Comparison of ENCODE assay signal across 3 cellular contexts in the genomic region with DNA sequence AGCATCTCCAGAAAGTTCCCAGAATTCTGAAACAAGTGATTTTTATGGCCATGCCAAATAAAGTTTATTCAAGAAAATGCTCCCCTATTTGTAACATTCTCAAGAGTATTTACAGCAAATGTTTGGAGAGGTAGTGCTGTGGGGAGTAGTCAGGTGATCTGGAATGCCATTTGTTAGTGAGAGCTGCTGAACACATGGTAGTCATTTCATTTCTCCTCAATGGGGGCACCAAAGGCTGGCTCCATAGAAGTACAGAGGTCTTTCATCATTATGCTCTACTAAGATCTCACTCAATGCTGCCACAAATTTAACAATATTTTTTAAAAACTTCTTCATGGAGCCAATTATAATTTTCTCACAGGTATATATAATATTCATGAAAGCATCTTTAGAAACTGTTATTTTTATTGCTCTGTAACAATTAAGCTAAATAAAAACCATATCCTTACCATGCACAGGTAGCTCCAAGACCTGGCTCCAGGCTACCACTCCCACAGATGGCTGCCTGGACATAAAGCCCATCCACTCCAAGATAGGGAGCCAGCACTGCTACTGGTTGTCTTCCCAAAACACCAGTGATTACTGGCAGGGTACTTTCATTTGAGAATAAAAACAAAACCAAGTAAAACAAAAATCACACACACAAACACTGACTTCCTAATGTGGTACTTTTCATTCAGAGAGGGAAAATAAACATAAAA.
TF ChIP-seq lines count a peak whose summit lies in the region.

No MANE protein-coding gene starts in this region.

TF ChIP-seq in H1, 55 proteins besides CTCF, POLR2A, EP300 and RAD21:
- TF ChIP-seq ASH2L (IDR thresholded peaks at IDR 0.05; ENCODE audit: low read length) (no peak), CREB1 (IDR thresholded peaks at IDR 0.05) (no peak), SRF (IDR thresholded peaks at IDR 0.05; ENCODE audit: low read depth, low read length) (no peak), FOSL1 (IDR thresholded peaks at IDR 0.05; ENCODE audit: insufficient read depth, low read depth, low read length) (no peak), CEBPB (IDR thresholded peaks at IDR 0.05; ENCODE audit: low read depth, low read length) (no peak), NRF1 (IDR thresholded peaks at IDR 0.05; ENCODE audit: low read depth, low read length) (no peak), KDM4A (IDR thresholded peaks at IDR 0.05; ENCODE audit: low read depth, low read length, severe bottlenecking) (no peak), YY1 (IDR thresholded peaks at IDR 0.05; ENCODE audit: low read depth, low read length) (no peak), JUND (IDR thresholded peaks at IDR 0.05; ENCODE audit: low read length) (no peak), BACH1 (IDR thresholded peaks at IDR 0.05; ENCODE audit: low read length) (no peak), EZH2 (IDR thresholded peaks at IDR 0.05; ENCODE audit: low read depth, low read length, severe bottlenecking) (no peak), RNF2 (IDR thresholded peaks at IDR 0.05; ENCODE audit: borderline replicate concordance, low read depth, low read length, missing control alignments, poor library complexity, severe bottlenecking) (no peak)

TF ChIP-seq in WTC11, 78 proteins besides CTCF, POLR2A, EP300 and RAD21:
- TF ChIP-seq, protein P1, sequence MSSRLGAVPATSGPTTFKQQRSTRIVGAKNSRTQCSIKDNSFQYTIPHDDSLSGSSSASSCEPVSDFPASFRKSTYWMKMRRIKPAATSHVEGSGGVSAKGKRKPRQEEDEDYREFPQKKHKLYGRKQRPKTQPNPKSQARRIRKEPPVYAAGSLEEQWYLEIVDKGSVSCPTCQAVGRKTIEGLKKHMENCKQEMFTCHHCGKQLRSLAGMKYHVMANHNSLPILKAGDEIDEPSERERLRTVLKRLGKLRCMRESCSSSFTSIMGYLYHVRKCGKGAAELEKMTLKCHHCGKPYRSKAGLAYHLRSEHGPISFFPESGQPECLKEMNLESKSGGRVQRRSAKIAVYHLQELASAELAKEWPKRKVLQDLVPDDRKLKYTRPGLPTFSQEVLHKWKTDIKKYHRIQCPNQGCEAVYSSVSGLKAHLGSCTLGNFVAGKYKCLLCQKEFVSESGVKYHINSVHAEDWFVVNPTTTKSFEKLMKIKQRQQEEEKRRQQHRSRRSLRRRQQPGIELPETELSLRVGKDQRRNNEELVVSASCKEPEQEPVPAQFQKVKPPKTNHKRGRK (CRISPR knock-in tag; IDR thresholded peaks at IDR 0.05; ENCODE audit: borderline replicate concordance) = no peak
- TF ChIP-seq FOXP1 (CRISPR knock-in tag; IDR thresholded peaks at IDR 0.05; ENCODE audit: borderline replicate concordance) (no peak), CREB1 (CRISPR knock-in tag; IDR thresholded peaks at IDR 0.05) (no peak), TP53 (CRISPR knock-in tag; IDR thresholded peaks at IDR 0.05) (no peak), TCF7 (CRISPR knock-in tag; IDR thresholded peaks at IDR 0.05; ENCODE audit: low read depth) (no peak), NFATC4 (CRISPR knock-in tag; IDR thresholded peaks at IDR 0.05) (no peak), ETV6 (CRISPR knock-in tag; IDR thresholded peaks at IDR 0.05) (no peak), RELA (CRISPR knock-in tag; IDR thresholded peaks at IDR 0.05; ENCODE audit: borderline replicate concordance) (no peak), NFYB (CRISPR knock-in tag; conservative IDR thresholded peaks at IDR 0.05; ENCODE audit: low read depth) (no peak), SP1 (CRISPR knock-in tag; conservative IDR thresholded peaks at IDR 0.05) (no peak), RORB (CRISPR knock-in tag; IDR thresholded peaks at IDR 0.05) (no peak)
- TF ChIP-seq, protein P2, sequence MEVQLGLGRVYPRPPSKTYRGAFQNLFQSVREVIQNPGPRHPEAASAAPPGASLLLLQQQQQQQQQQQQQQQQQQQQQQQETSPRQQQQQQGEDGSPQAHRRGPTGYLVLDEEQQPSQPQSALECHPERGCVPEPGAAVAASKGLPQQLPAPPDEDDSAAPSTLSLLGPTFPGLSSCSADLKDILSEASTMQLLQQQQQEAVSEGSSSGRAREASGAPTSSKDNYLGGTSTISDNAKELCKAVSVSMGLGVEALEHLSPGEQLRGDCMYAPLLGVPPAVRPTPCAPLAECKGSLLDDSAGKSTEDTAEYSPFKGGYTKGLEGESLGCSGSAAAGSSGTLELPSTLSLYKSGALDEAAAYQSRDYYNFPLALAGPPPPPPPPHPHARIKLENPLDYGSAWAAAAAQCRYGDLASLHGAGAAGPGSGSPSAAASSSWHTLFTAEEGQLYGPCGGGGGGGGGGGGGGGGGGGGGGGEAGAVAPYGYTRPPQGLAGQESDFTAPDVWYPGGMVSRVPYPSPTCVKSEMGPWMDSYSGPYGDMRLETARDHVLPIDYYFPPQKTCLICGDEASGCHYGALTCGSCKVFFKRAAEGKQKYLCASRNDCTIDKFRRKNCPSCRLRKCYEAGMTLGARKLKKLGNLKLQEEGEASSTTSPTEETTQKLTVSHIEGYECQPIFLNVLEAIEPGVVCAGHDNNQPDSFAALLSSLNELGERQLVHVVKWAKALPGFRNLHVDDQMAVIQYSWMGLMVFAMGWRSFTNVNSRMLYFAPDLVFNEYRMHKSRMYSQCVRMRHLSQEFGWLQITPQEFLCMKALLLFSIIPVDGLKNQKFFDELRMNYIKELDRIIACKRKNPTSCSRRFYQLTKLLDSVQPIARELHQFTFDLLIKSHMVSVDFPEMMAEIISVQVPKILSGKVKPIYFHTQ (CRISPR knock-in tag; IDR thresholded peaks at IDR 0.05) = no peak

TF ChIP-seq in HEK293T, 16 proteins besides CTCF, POLR2A, EP300 and RAD21 (continued from another document):
- TF ChIP-seq FOXM1 (IDR thresholded peaks at IDR 0.05; ENCODE audit: borderline replicate concordance) = no peak
